ENCODE assay signal across 17 cellular contexts in genomic region chr2:200353125-200353524, GRCh38. TPM values are rescaled to one million over a fixed set of nuclear protein-coding genes. Genes with fewer than 3 reads are reported as not detected.
DNase-seq lines count a peak whose midpoint lies in the region; ATAC-seq and TF ChIP-seq lines count a peak whose summit lies in the region.
"Had no signal": no experiment of that assay in that cellular context is flagged by ENCODE, and none has a peak within 500 bp of the region (broad histone marks: within the 10 kb centered on the region; RNA-seq: fewer than 3 reads in every experiment).

No MANE protein-coding gene starts in this region.

- H3K79me2 ChIP-seq in mammary epithelial cell (ENCODE audit: insufficient read depth, low read length): peaks cover 88% of the 10 kb centered on the region

- intact Hi-C loops in mammary epithelial cell (cut with micrococcal nuclease) (no loop called here), left lung (cut with DNase I) (no loop called here), head of caudate nucleus (cut with DNase I) (no loop called here)

- CTCF ChIA-PET in mammary epithelial cell (lab: Charles Lee; ENCODE audit: low non-redundant PET): interaction anchor here (0.6 kb wide), 1 partner anchor 339 kb away, joined by 3 read pairs; no protein-coding TSS in a partner anchor

- in situ Hi-C loops in mammary epithelial cell (cut with MboI; ENCODE audit: low sequenced_read_pairs in 2 of 2): no loop called here

- WGBS in HUES64: 90% methylated on average over 3 of the region's 3 CpGs
- WGBS in mammary epithelial cell (ENCODE audit: low coverage, missing lambda C conversion rate): 52% methylated on average over 3 of the region's 3 CpGs

- H3K9me3 ChIP-seq in HUES64 (ENCODE audit: insufficient read depth, low read depth, low read length) (no peaks in the 10 kb centered on the region), mammary epithelial cell (replicated peaks; ENCODE audit: insufficient read depth, low read length) (no peaks in the 10 kb centered on the region), left lung (no peaks in the 10 kb centered on the region), thoracic aorta (no peaks in the 10 kb centered on the region)
- H3K9me3 ChIP-seq: esophagus squamous epithelium had no signal

- no peak for DNase-seq in mammary epithelial cell
- DNase-seq in left lung: no peak
- DNase-seq in thoracic aorta (ENCODE audit: low spot score): no peak
- DNase-seq in superior temporal gyrus (ENCODE audit: extremely low spot score): no peak
- DNase-seq in head of caudate nucleus: no peak
- DNase-seq: activated CD4-positive, alpha-beta T cell treated with anti-CD3 and anti-CD28 coated beads for 1 hour; activated naive CD8-positive, alpha-beta T cell treated with anti-CD3 and anti-CD28 coated beads, Interleukin-2, amount 10 ng/mL, durations not matched to agents 7 days and 5 days; esophagus squamous epithelium; NCI-H1105 treated with DMSO at 0.1 percent for 48 hours; NCI-H446; posterior cingulate gyrus; stimulated activated CD8-positive, alpha-beta memory T cell treated with anti-CD3 and anti-CD28 coated beads, Interleukin-4, amount 100 ng/mL, for 48 hours; T-cell had no signal

- TF ChIP-seq CTCF in mammary epithelial cell (conservative IDR thresholded peaks at IDR 0.05 in 1 of 2, IDR thresholded peaks at IDR 0.05 in 1 of 2; ENCODE audit: extremely low read depth in 1 of 2, insufficient read depth in 1 of 2, low read depth in 1 of 2, low read length in 2 of 2) (no peak), left lung (IDR thresholded peaks at IDR 0.05) (no peak), thoracic aorta (IDR thresholded peaks at IDR 0.05) (no peak)

- H2AFZ ChIP-seq in mammary epithelial cell (ENCODE audit: low read depth, low read length): no peak overlapping the region

- no peaks in the 10 kb centered on the region for H4K20me1 ChIP-seq in mammary epithelial cell (ENCODE audit: insufficient read depth, low read length)

- H3K4me1 ChIP-seq in HUES64 (ENCODE audit: insufficient read depth, low read length) (peaks cover 69% of the 10 kb centered on the region), mammary epithelial cell (ENCODE audit: insufficient read depth, low read length) (peaks cover 22% of the 10 kb centered on the region), left lung (peaks cover 0 to 5% of the 10 kb centered on the region in 2 donors), thoracic aorta (ENCODE audit: control insufficient read depth in 1 of 2, low read depth in 2 of 2) (peaks cover 7 to 52% of the 10 kb centered on the region in 2 donors)

- dilution Hi-C loops in mammary epithelial cell (cut with HindIII; ENCODE audit: low sequenced_read_pairs): no loop called here

- H3K36me3 ChIP-seq in HUES64 (ENCODE audit: insufficient read depth, low read length): peaks cover 3% of the 10 kb centered on the region; the same call in 1 of the 2 replicates
- H3K36me3 ChIP-seq in mammary epithelial cell (ENCODE audit: insufficient read depth, low read length): peaks cover 3% of the 10 kb centered on the region
- H3K36me3 ChIP-seq in left lung: no peaks in the 10 kb centered on the region
- no peaks in the 10 kb centered on the region for H3K36me3 ChIP-seq in thoracic aorta
- H3K36me3 ChIP-seq: esophagus squamous epithelium had no signal

- ATAC-seq in left lung (peak; percentile 54), thoracic aorta (ENCODE audit: insufficient number of reproducible peaks, low FRiP score, low read depth) (no peak), HG03175 (IDR thresholded peaks at IDR 0.05; ENCODE audit: unreplicated experiment) (no peak), GM18520 (IDR thresholded peaks at IDR 0.05; ENCODE audit: unreplicated experiment) (no peak)
- ATAC-seq: T-cell had no signal

- H3K9ac ChIP-seq in HUES64 (ENCODE audit: low read depth, low read length) (no peak overlapping the region), mammary epithelial cell (ENCODE audit: insufficient read depth, low read length) (no peak overlapping the region)

- H3K27me3 ChIP-seq in HUES64 (ENCODE audit: insufficient read depth, low read length): no peaks in the 10 kb centered on the region
- H3K27me3 ChIP-seq in mammary epithelial cell (ENCODE audit: insufficient read depth, low read length): no peaks in the 10 kb centered on the region
- H3K27me3 ChIP-seq in left lung: no peaks in the 10 kb centered on the region
- H3K27me3 ChIP-seq in thoracic aorta (replicated peaks; ENCODE audit: insufficient read depth): no peaks in the 10 kb centered on the region
- H3K27me3 ChIP-seq: esophagus squamous epithelium had no signal

- H3K27ac ChIP-seq in HUES64 (ENCODE audit: low read depth, low read length) (peak overlapping the region; percentile 77; the same call in 1 of the 2 replicates), mammary epithelial cell (ENCODE audit: insufficient read depth, low read depth, low read length) (peak overlapping the region; percentile 8), left lung (peak overlapping the region in 1 of 2 donors; percentile 57), thoracic aorta (peak overlapping the region; percentile 69 to 73)
- H3K27ac ChIP-seq: C4-2B had no signal

- BruUV-seq in mammary epithelial cell (replicated peaks; lab: Mats Ljungman, UMichigan): no TSS peak

- no peak overlapping the region for H3K4me2 ChIP-seq in mammary epithelial cell (ENCODE audit: insufficient read depth, low read depth, low read length)

- H3K4me3 ChIP-seq in HUES64 (ENCODE audit: low read length) (no peak overlapping the region), mammary epithelial cell (replicated peaks in 1 of 3; ENCODE audit: insufficient read depth in 1 of 3, low read depth in 2 of 3, low read length in 3 of 3) (no peak overlapping the region), left lung (no peak overlapping the region), thoracic aorta (peak overlapping the region; percentile 5)
- H3K4me3 ChIP-seq: esophagus squamous epithelium had no signal

RNA-seq across cellular contexts. Expression of gene SPATS2L, which starts 46.6 kb away (rescaled TPM):
- polyA plus RNA-seq in HUES64 (2013, experiment 1 of 2): 96.4 TPM
- 91.2 TPM for polyA plus RNA-seq in HUES64 (2013, experiment 2 of 2)
- total RNA-seq in mammary epithelial cell (10 to 100 TPM; 60.0 to 98.2 TPM), left lung (10 to 100 TPM; 91.0 to 96.0 TPM), thoracic aorta (10 to 100 TPM; 47.7 to 90.3 TPM)
- 119 TPM for polyA plus RNA-seq in mammary epithelial cell
- 87.0 TPM for polyA minus RNA-seq in mammary epithelial cell
